ENCODE assay signal across 8 cellular contexts in the genomic region with DNA sequence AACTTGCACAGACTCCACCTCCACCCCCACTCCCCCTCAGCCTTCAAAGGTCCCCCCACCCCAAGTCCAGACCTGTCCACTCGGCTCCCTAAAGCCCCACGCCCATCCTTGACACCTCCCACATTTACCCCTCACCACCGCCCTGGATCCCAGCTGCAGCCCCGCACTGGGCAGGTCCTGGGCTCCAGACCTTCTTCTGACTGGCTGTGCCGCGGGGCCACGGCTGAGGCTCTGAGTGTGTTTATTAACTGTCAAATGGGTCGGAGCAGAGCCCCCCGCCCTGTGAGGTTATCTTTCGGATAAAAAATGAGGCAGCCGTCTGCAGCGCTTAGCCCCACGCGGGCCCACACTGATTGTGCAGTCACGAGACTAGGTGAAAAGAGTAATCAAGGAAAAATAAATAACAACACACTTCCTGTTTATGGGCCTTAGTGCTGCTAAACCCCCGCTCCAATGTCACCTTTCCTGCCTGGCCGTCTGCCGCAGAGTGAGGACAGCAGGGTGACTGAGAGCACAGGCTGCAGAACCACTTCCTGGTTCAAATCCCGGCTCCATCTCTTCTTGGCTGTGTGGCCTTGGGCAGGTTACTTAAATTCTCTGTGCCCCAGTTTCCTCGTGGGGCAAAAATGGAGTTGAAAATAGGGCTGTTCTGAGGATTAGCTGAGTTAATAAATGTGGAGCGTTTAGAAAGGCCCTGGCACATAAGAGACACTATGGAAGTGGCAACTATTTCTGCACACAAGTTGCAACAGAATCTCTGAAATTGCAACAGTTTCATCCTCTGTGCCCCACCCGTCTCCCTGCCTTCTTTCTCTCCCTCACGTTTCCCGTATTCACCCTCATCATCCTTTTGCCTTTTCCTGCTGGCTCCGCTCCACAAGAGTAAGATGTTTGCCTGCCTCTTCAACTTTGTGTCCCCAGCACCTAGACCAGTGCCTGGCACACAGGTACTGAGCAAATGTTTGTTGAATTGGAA. TPM values are rescaled to one million over a fixed set of nuclear protein-coding genes. Genes with fewer than 3 reads are reported as not detected.
DNase-seq lines count a peak whose midpoint lies in the region; ATAC-seq, FAIRE-seq and TF ChIP-seq lines count a peak whose summit lies in the region.

No MANE protein-coding gene starts in this region.

- peak overlapping the region; percentile 78 for H3K4me3 Mint-ChIP-seq in activated naive CD4-positive, alpha-beta T cell treated with anti-CD3 and anti-CD28 coated beads for 36 hours

- TF ChIP-seq CTCF in astrocyte of the cerebellum (IDR thresholded peaks at IDR 0.05; ENCODE audit: low read depth, low read length, missing control alignments) (no peak), HepG2 (CRISPR knock-in tag; IDR thresholded peaks at IDR 0.05) (no peak), upper lobe of right lung (IDR thresholded peaks at IDR 0.05) (no peak)

- WGBS in HepG2 (ENCODE audit: low lambda C conversion rate), result 82% methylated on average over 25 of the region's 25 CpGs

- peaks cover 44% of the 10 kb centered on the region for H3K4me1 Mint-ChIP-seq in activated naive CD4-positive, alpha-beta T cell treated with anti-CD3 and anti-CD28 coated beads for 36 hours (ENCODE audit: low read depth)

- peaks cover 28% of the 10 kb centered on the region for H3K4me1 ChIP-seq in HepG2 (ENCODE audit: insufficient read depth, low read length)
- peaks cover 35% of the 10 kb centered on the region for H3K4me1 ChIP-seq in upper lobe of right lung

- no peaks in the 10 kb centered on the region for H3K27me3 Mint-ChIP-seq in activated naive CD4-positive, alpha-beta T cell treated with anti-CD3 and anti-CD28 coated beads for 36 hours (ENCODE audit: low read depth)

- H3K27ac Mint-ChIP-seq in activated naive CD4-positive, alpha-beta T cell treated with anti-CD3 and anti-CD28 coated beads for 36 hours, result peak overlapping the region; percentile 63

- TF ChIP-seq EP300 in HepG2 (IDR thresholded peaks at IDR 0.05; ENCODE audit: low read depth in 2 of 2, low read length in 2 of 2) (no peak), HepG2 (CRISPR knock-in tag; IDR thresholded peaks at IDR 0.05; ENCODE audit: borderline replicate concordance) (no peak)

- POLR2A ChIA-PET in HepG2 (lab: Yijun Ruan, JAX), result interaction anchor here (0.7 to 14.5 kb wide), 2 partner anchors 16 to 101 kb away, joined by 3 to 393 read pairs; partner anchors contain the start of genes RHOF and SETD1B

- H3K9ac ChIP-seq in HepG2 (ENCODE audit: insufficient read depth, low read depth, low read length), result no peak overlapping the region; the same call in 1 of the 2 replicates

- FAIRE-seq in HepG2 (lab: Jason Lieb, UNC), result no peak

- no TSS peak for BruUV-seq in HepG2 (replicated peaks; lab: Mats Ljungman, UMichigan)

- no peaks in the 10 kb centered on the region for H3K9me3 Mint-ChIP-seq in activated naive CD4-positive, alpha-beta T cell treated with anti-CD3 and anti-CD28 coated beads for 36 hours

- DNase-seq in activated naive CD4-positive, alpha-beta T cell treated with anti-CD3 and anti-CD28 coated beads for 36 hours, result no peak
- no peak for DNase-seq in activated naive CD4-positive, alpha-beta T cell treated with Interleukin-2 at 50 U/mL for 16 hours
- no peak for DNase-seq in astrocyte of the cerebellum (ENCODE audit: low read depth)
- no peak for DNase-seq in HepG2 (ENCODE audit: low spot score)
- no peak for DNase-seq in upper lobe of right lung
- DNase-seq in head of caudate nucleus, result no peak

- H3K27ac ChIP-seq in HepG2 (ENCODE audit: extremely low read length, insufficient read depth, low read length), result no peak overlapping the region
- H3K27ac ChIP-seq in upper lobe of right lung, result no peak overlapping the region

- no peak overlapping the region for H2AFZ ChIP-seq in HepG2 (ENCODE audit: low read length)

- H3K36me3 ChIP-seq in HepG2 (replicated peaks in 1 of 2; ENCODE audit: control insufficient read depth in 1 of 2, insufficient read depth in 2 of 2, low read length in 2 of 2) (peaks cover 24 to 52% of the 10 kb centered on the region in 2 experiments; a peak in 4 of 5 replicates), upper lobe of right lung (peaks cover 69% of the 10 kb centered on the region)

- CTCF ChIA-PET in activated naive CD4-positive, alpha-beta T cell treated with anti-CD3 and anti-CD28 coated beads for 36 hours (lab: Charles Lee), result interaction anchor here (0.7 to 12.5 kb wide), 6 partner anchors 11 to 417 kb away, joined by 3 to 494 read pairs (median 4); partner anchors contain the start of genes RHOF and SETD1B
- CTCF ChIA-PET in HepG2 (lab: Yijun Ruan, JAX; ENCODE audit: low intra/inter-chr PET ratio, low total read pairs), result interaction anchor here (1.0 to 4.5 kb wide), 5 partner anchors 12 to 37 kb away, joined by 3 to 89 read pairs (median 9); partner anchors contain the start of gene RHOF

- no peaks in the 10 kb centered on the region for H3K27me3 ChIP-seq in HepG2 (ENCODE audit: control insufficient read depth in 1 of 2, insufficient read depth in 2 of 2, low read length in 2 of 2)
- H3K27me3 ChIP-seq in upper lobe of right lung, result no peaks in the 10 kb centered on the region

- H3K4me3 ChIP-seq in astrocyte of the cerebellum (ENCODE audit: low read depth, low read length), result peak overlapping the region; percentile 54
- peak overlapping the region; percentile 62 to 71 (median 63); a peak in 4 of 6 replicates for H3K4me3 ChIP-seq in HepG2 (replicated peaks in 1 of 3; ENCODE audit: insufficient read depth in 1 of 3, low read depth in 2 of 3, low read length in 3 of 3)
- H3K4me3 ChIP-seq in upper lobe of right lung, result peak overlapping the region; percentile 70

- TF ChIP-seq RAD21 in HepG2 (CRISPR knock-in tag; IDR thresholded peaks at IDR 0.05), result no peak

- H3K36me3 Mint-ChIP-seq in activated naive CD4-positive, alpha-beta T cell treated with anti-CD3 and anti-CD28 coated beads for 36 hours (ENCODE audit: low read depth), result peaks cover 30% of the 10 kb centered on the region

- peaks cover 31% of the 10 kb centered on the region for H3K79me2 ChIP-seq in HepG2 (ENCODE audit: insufficient read depth, low read length)

- H4K20me1 ChIP-seq in HepG2 (ENCODE audit: insufficient read depth, low read length), result 0 out of 2 replicates have a peak, but pooled peaks cover 6% of the 10 kb centered on the region

- intact Hi-C loops in activated naive CD4-positive, alpha-beta T cell treated with anti-CD3 and anti-CD28 coated beads for 36 hours (cut with micrococcal nuclease), result loop anchor here (1.0 kb wide), 5 partner anchors 10 to 75 kb away; partner anchors contain the start of gene PSMD9
- intact Hi-C loops in HepG2 (cut with micrococcal nuclease; ENCODE audit: unreplicated experiment) (loop anchor here (1.0 kb wide), 1 partner anchor 18 kb away; no protein-coding TSS in a partner anchor), upper lobe of right lung (cut with DNase I) (no loop called here), head of caudate nucleus (cut with DNase I) (loop anchor here (5.0 kb wide), 1 partner anchor 74 kb away; the partner anchor contains the start of gene PSMD9)

- in situ Hi-C loops in astrocyte of the cerebellum (cut with HindIII; ENCODE audit: low sequenced_read_pairs), result no loop called here
- in situ Hi-C loops in HepG2 (cut with HindIII; ENCODE audit: extremely low pct_ligation_motif_present, low pct_unique_long_range_greater_than_20kb), result no loop called here

- H3K4me2 ChIP-seq in HepG2 (ENCODE audit: low read depth, low read length), result peak overlapping the region; percentile 79

- no peak for TF ChIP-seq POLR2A in HepG2 (IDR thresholded peaks at IDR 0.05; ENCODE audit: insufficient read depth in 1 of 2, low read depth in 2 of 2, low read length in 2 of 2)

- H3K9me3 ChIP-seq in HepG2 (ENCODE audit: low read length), result no peaks in the 10 kb centered on the region
- no peaks in the 10 kb centered on the region for H3K9me3 ChIP-seq in upper lobe of right lung

- ATAC-seq in HepG2 (peak; percentile 2; the same call in 2 of the 3 replicates), upper lobe of right lung (no peak), HG03139 (IDR thresholded peaks at IDR 0.05; ENCODE audit: unreplicated experiment) (no peak), GM21576 (IDR thresholded peaks at IDR 0.05; ENCODE audit: unreplicated experiment) (no peak)

RNA-seq across cellular contexts. Expression of gene SETD1B, which starts 9.4 kb away (rescaled TPM):
- 1 to 10 TPM; 8.2 to 8.3 TPM for total RNA-seq in activated naive CD4-positive, alpha-beta T cell treated with anti-CD3 and anti-CD28 coated beads for 36 hours
- total RNA-seq in HepG2 (2016; rRNA removed; fragmentation: Illumina TruSeq; extraction: Trizol), result 1.4 and 1.8 TPM in 2 replicates
- 0.40 and 0.44 TPM in 2 replicates for total RNA-seq in HepG2 (2016; cell fraction: cytosol; rRNA removed; fragmentation: Illumina TruSeq; extraction: Trizol; ENCODE audit: low read depth)
- 1.3 TPM in 2 replicates for total RNA-seq in HepG2 (2016; cell fraction: insoluble cytoplasmic fraction; rRNA removed; fragmentation: Illumina TruSeq; extraction: Trizol)
- total RNA-seq in HepG2 (2016; cell fraction: membrane; rRNA removed; fragmentation: Illumina TruSeq; extraction: Trizol), result 1.3 and 1.4 TPM in 2 replicates
- 2.7 and 3.3 TPM in 2 replicates for total RNA-seq in HepG2 (2016; cell fraction: nucleus; rRNA removed; fragmentation: Illumina TruSeq; extraction: Trizol)
- polyA plus RNA-seq in HepG2 (2011; rRNA removed), result 1.1 and 1.3 TPM in 2 replicates
- 0.43 and 0.51 TPM in 2 replicates for polyA plus RNA-seq in HepG2 (2011; cell fraction: cytosol; rRNA removed)
- polyA plus RNA-seq in HepG2 (2011; cell fraction: nucleus; rRNA removed), result 9.3 TPM in 2 replicates
- 4.2 and 6.2 TPM in 2 replicates for polyA plus RNA-seq in HepG2 (2012)
- polyA plus RNA-seq in HepG2 (2016; cell fraction: cytosol; fragmentation: Illumina TruSeq; extraction: Trizol; ENCODE audit: low read depth), result 0.32 and 0.34 TPM in 2 replicates
- polyA plus RNA-seq in HepG2 (2016; cell fraction: insoluble cytoplasmic fraction; fragmentation: Illumina TruSeq; extraction: Trizol; ENCODE audit: low read depth), result 2.6 and 3.8 TPM in 2 replicates
- 0.70 and 0.76 TPM in 2 replicates for polyA plus RNA-seq in HepG2 (2016; cell fraction: membrane; fragmentation: Illumina TruSeq; extraction: Trizol; ENCODE audit: low read depth)
- polyA plus RNA-seq in HepG2 (2016; cell fraction: nucleus; fragmentation: Illumina TruSeq; extraction: Trizol; ENCODE audit: insufficient read depth, low read depth), result 16.0 and 18.9 TPM in 2 replicates
- 2.1 and 4.2 TPM in 2 replicates for polyA minus RNA-seq in HepG2 (2011; rRNA and poly(A)+ RNA removed; ENCODE audit: low replicate concordance)
- 1.8 and 2.5 TPM in 2 replicates for polyA minus RNA-seq in HepG2 (2011; cell fraction: cytosol; rRNA and poly(A)+ RNA removed)
- polyA minus RNA-seq in HepG2 (2011; cell fraction: nucleus; rRNA and poly(A)+ RNA removed), result 3.6 and 4.4 TPM in 2 replicates
- total RNA-seq in upper lobe of right lung, result 18.4 TPM

RNA-seq across cellular contexts. Expression of gene RHOF, which starts 19.7 kb away (rescaled TPM):
- 10 to 100 TPM; 64.4 to 67.5 TPM for total RNA-seq in activated naive CD4-positive, alpha-beta T cell treated with anti-CD3 and anti-CD28 coated beads for 36 hours
- total RNA-seq in HepG2 (2016; rRNA removed; fragmentation: Illumina TruSeq; extraction: Trizol) (11.0 and 14.6 TPM in 2 replicates), upper lobe of right lung (41.0 TPM)
- total RNA-seq in HepG2 (2016; cell fraction: cytosol; rRNA removed; fragmentation: Illumina TruSeq; extraction: Trizol; ENCODE audit: low read depth), result 10.8 and 12.5 TPM in 2 replicates
- total RNA-seq in HepG2 (2016; cell fraction: insoluble cytoplasmic fraction; rRNA removed; fragmentation: Illumina TruSeq; extraction: Trizol), result 9.8 and 14.8 TPM in 2 replicates
- 18.2 and 24.9 TPM in 2 replicates for total RNA-seq in HepG2 (2016; cell fraction: membrane; rRNA removed; fragmentation: Illumina TruSeq; extraction: Trizol)
- 14.1 and 17.3 TPM in 2 replicates for total RNA-seq in HepG2 (2016; cell fraction: nucleus; rRNA removed; fragmentation: Illumina TruSeq; extraction: Trizol)
- 31.3 and 32.2 TPM in 2 replicates for polyA plus RNA-seq in HepG2 (2011; rRNA removed)
- polyA plus RNA-seq in HepG2 (2011; cell fraction: cytosol; rRNA removed), result 28.4 and 38.7 TPM in 2 replicates
- 37.5 and 40.2 TPM in 2 replicates for polyA plus RNA-seq in HepG2 (2011; cell fraction: nucleus; rRNA removed)
- 10.8 and 12.9 TPM in 2 replicates for polyA plus RNA-seq in HepG2 (2012)
- polyA plus RNA-seq in HepG2 (2016; cell fraction: cytosol; fragmentation: Illumina TruSeq; extraction: Trizol; ENCODE audit: low read depth), result 19.8 and 23.7 TPM in 2 replicates
- polyA plus RNA-seq in HepG2 (2016; cell fraction: insoluble cytoplasmic fraction; fragmentation: Illumina TruSeq; extraction: Trizol; ENCODE audit: low read depth), result 19.7 and 25.0 TPM in 2 replicates
- 27.0 and 27.4 TPM in 2 replicates for polyA plus RNA-seq in HepG2 (2016; cell fraction: membrane; fragmentation: Illumina TruSeq; extraction: Trizol; ENCODE audit: low read depth)
- 24.9 and 31.1 TPM in 2 replicates for polyA plus RNA-seq in HepG2 (2016; cell fraction: nucleus; fragmentation: Illumina TruSeq; extraction: Trizol; ENCODE audit: insufficient read depth, low read depth)
- polyA minus RNA-seq in HepG2 (2011; rRNA and poly(A)+ RNA removed; ENCODE audit: low replicate concordance), result 46.1 and 174 TPM in 2 replicates
- polyA minus RNA-seq in HepG2 (2011; cell fraction: cytosol; rRNA and poly(A)+ RNA removed), result 32.2 and 38.9 TPM in 2 replicates
- polyA minus RNA-seq in HepG2 (2011; cell fraction: nucleus; rRNA and poly(A)+ RNA removed), result 32.4 and 35.6 TPM in 2 replicates

RNA-seq across cellular contexts. Expression of gene HPD, which starts 45.5 kb away (rescaled TPM):
- total RNA-seq in activated naive CD4-positive, alpha-beta T cell treated with anti-CD3 and anti-CD28 coated beads for 36 hours, result not detected
- total RNA-seq in HepG2 (2016; rRNA removed; fragmentation: Illumina TruSeq; extraction: Trizol) (120 and 138 TPM in 2 replicates), upper lobe of right lung (1.8 TPM)
- total RNA-seq in HepG2 (2016; cell fraction: cytosol; rRNA removed; fragmentation: Illumina TruSeq; extraction: Trizol; ENCODE audit: low read depth), result 101 and 114 TPM in 2 replicates
- total RNA-seq in HepG2 (2016; cell fraction: insoluble cytoplasmic fraction; rRNA removed; fragmentation: Illumina TruSeq; extraction: Trizol), result 120 and 121 TPM in 2 replicates
- 212 and 224 TPM in 2 replicates for total RNA-seq in HepG2 (2016; cell fraction: membrane; rRNA removed; fragmentation: Illumina TruSeq; extraction: Trizol)
- 62.9 and 70.7 TPM in 2 replicates for total RNA-seq in HepG2 (2016; cell fraction: nucleus; rRNA removed; fragmentation: Illumina TruSeq; extraction: Trizol)
- polyA plus RNA-seq in HepG2 (2011; rRNA removed), result 195 and 197 TPM in 2 replicates
- polyA plus RNA-seq in HepG2 (2011; cell fraction: cytosol; rRNA removed), result 257 and 265 TPM in 2 replicates
- polyA plus RNA-seq in HepG2 (2011; cell fraction: nucleus; rRNA removed), result 119 and 130 TPM in 2 replicates
- 157 and 186 TPM in 2 replicates for polyA plus RNA-seq in HepG2 (2012)
- polyA plus RNA-seq in HepG2 (2016; cell fraction: cytosol; fragmentation: Illumina TruSeq; extraction: Trizol; ENCODE audit: low read depth), result 191 and 212 TPM in 2 replicates
- polyA plus RNA-seq in HepG2 (2016; cell fraction: insoluble cytoplasmic fraction; fragmentation: Illumina TruSeq; extraction: Trizol; ENCODE audit: low read depth), result 130 and 165 TPM in 2 replicates
- 312 and 339 TPM in 2 replicates for polyA plus RNA-seq in HepG2 (2016; cell fraction: membrane; fragmentation: Illumina TruSeq; extraction: Trizol; ENCODE audit: low read depth)
- polyA plus RNA-seq in HepG2 (2016; cell fraction: nucleus; fragmentation: Illumina TruSeq; extraction: Trizol; ENCODE audit: insufficient read depth, low read depth), result 122 and 126 TPM in 2 replicates
- polyA minus RNA-seq in HepG2 (2011; rRNA and poly(A)+ RNA removed; ENCODE audit: low replicate concordance), result 5.0 and 114 TPM in 2 replicates
- polyA minus RNA-seq in HepG2 (2011; cell fraction: cytosol; rRNA and poly(A)+ RNA removed), result 74.4 and 100 TPM in 2 replicates
- polyA minus RNA-seq in HepG2 (2011; cell fraction: nucleus; rRNA and poly(A)+ RNA removed), result 56.0 and 68.5 TPM in 2 replicates

Comparison
In these comparisons a context has a peak if more than half of its experiments do, and no peak if none do; other contexts are left out.
1. RNA of gene HPD, which starts 45.5 kb away (total RNA-seq): 62.9 to 224 TPM in HepG2; 1.8 TPM in upper lobe of right lung (single experiment) and not detected in activated naive CD4-positive, alpha-beta T cell treated with anti-CD3 and anti-CD28 coated beads for 36 hours; every median in the first group is over 10 times any median in the second.
2. Peak in every context shown above with its lines, with median percentiles within 50 percentile points of each other: H3K4me3 ChIP-seq.